Comparison of ENCODE assay signal across 15 cellular contexts in the genomic region with DNA sequence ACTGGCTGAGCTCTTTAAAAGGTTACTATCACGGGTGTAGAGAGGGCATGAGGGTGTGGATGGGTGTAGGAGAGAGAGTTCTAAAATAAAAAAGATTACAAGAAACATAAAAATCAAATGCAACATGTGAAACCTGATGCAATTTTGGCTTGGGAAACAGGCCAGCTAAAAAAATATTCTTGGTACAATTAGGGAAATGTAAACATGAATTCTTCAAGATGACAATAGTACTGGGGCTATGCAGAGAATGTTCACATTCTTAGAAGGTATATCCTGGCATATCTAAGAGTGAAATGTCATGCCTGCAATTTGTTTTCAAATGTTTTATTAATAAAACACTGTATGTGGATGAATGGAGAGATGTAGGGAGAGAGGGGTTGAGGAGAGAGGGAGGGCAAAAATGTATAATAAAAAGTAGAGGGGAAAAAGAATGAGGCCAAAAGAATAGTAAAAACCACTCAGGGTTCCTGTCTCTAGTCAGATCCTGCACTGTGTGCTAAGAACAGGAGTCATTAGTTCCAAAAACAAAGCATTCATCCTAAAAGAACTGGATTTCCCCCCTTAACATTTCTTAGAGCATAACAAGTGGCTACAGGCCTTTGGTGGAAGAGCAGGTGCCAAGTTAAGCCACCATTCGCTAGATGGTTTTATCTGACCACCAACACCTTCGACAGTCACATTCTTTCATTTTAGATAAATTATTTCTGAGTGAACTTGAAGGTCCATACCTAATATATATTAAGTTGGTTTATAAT.
DNase-seq lines count a peak whose midpoint lies in the region; ATAC-seq and TF ChIP-seq lines count a peak whose summit lies in the region.
"Had no signal": no experiment of that assay in that cellular context is flagged by ENCODE, and none has a peak within 500 bp of the region (broad histone marks: within the 10 kb centered on the region; RNA-seq: fewer than 3 reads in every experiment).

No MANE protein-coding gene starts in this region.

- H3K27me3 Mint-ChIP-seq in activated naive CD4-positive, alpha-beta T cell treated with anti-CD3 and anti-CD28 coated beads for 36 hours (ENCODE audit: low read depth), result no peaks in the 10 kb centered on the region
- H3K27me3 Mint-ChIP-seq in activated CD8-positive, alpha-beta T cell treated with anti-CD3 and anti-CD28 coated beads for 36 hours, result no peaks in the 10 kb centered on the region
- no peaks in the 10 kb centered on the region for H3K27me3 Mint-ChIP-seq in stimulated activated memory B cell treated with anti-CD40 and anti-IgM and Interleukin-4, amounts not matched to agents 10 μg/mL and 1 μg/mL and 100 μg/mL, for 72 hours

- H3K4me3 ChIP-seq in fibroblast of mammary gland (ENCODE audit: control insufficient read depth, low read depth, low read length), result no peak overlapping the region
- H3K4me3 ChIP-seq: ascending aorta, ovary had no signal

- ATAC-seq in activated CD8-positive, alpha-beta T cell treated with anti-CD3 and anti-CD28 coated beads for 36 hours, result peak; percentile 59
- ATAC-seq in stimulated activated memory B cell treated with anti-CD40 and anti-IgM and Interleukin-4, amounts not matched to agents 10 μg/mL and 1 μg/mL and 100 μg/mL, for 72 hours, result no peak
- no peak for ATAC-seq in GM19463 (IDR thresholded peaks at IDR 0.05; ENCODE audit: unreplicated experiment)

- H3K36me3 Mint-ChIP-seq in activated naive CD4-positive, alpha-beta T cell treated with anti-CD3 and anti-CD28 coated beads for 36 hours (ENCODE audit: low read depth), result peaks cover 28% of the 10 kb centered on the region
- peaks cover 62% of the 10 kb centered on the region for H3K36me3 Mint-ChIP-seq in activated CD8-positive, alpha-beta T cell treated with anti-CD3 and anti-CD28 coated beads for 36 hours (ENCODE audit: low read depth)
- H3K36me3 Mint-ChIP-seq in stimulated activated memory B cell treated with anti-CD40 and anti-IgM and Interleukin-4, amounts not matched to agents 10 μg/mL and 1 μg/mL and 100 μg/mL, for 72 hours, result peaks cover 19% of the 10 kb centered on the region

- H3K27ac Mint-ChIP-seq in activated naive CD4-positive, alpha-beta T cell treated with anti-CD3 and anti-CD28 coated beads for 36 hours, result peak overlapping the region; percentile 65
- peak overlapping the region; percentile 84 for H3K27ac Mint-ChIP-seq in activated CD8-positive, alpha-beta T cell treated with anti-CD3 and anti-CD28 coated beads for 36 hours
- H3K27ac Mint-ChIP-seq in stimulated activated memory B cell treated with anti-CD40 and anti-IgM and Interleukin-4, amounts not matched to agents 10 μg/mL and 1 μg/mL and 100 μg/mL, for 72 hours, result peak overlapping the region; percentile 50

- POLR2A ChIA-PET in activated CD8-positive, alpha-beta T cell treated with anti-CD3 and anti-CD28 coated beads for 36 hours (lab: Charles Lee), result no interaction called here

- H3K4me3 Mint-ChIP-seq in activated naive CD4-positive, alpha-beta T cell treated with anti-CD3 and anti-CD28 coated beads for 36 hours, result no peak overlapping the region
- no peak overlapping the region for H3K4me3 Mint-ChIP-seq in activated CD8-positive, alpha-beta T cell treated with anti-CD3 and anti-CD28 coated beads for 36 hours
- no peak overlapping the region for H3K4me3 Mint-ChIP-seq in stimulated activated memory B cell treated with anti-CD40 and anti-IgM and Interleukin-4, amounts not matched to agents 10 μg/mL and 1 μg/mL and 100 μg/mL, for 72 hours

- peaks cover 54% of the 10 kb centered on the region for H3K4me1 Mint-ChIP-seq in activated naive CD4-positive, alpha-beta T cell treated with anti-CD3 and anti-CD28 coated beads for 36 hours (ENCODE audit: low read depth)
- H3K4me1 Mint-ChIP-seq in activated CD8-positive, alpha-beta T cell treated with anti-CD3 and anti-CD28 coated beads for 36 hours (ENCODE audit: low read depth), result peaks cover 52% of the 10 kb centered on the region
- peaks cover 17% of the 10 kb centered on the region for H3K4me1 Mint-ChIP-seq in stimulated activated memory B cell treated with anti-CD40 and anti-IgM and Interleukin-4, amounts not matched to agents 10 μg/mL and 1 μg/mL and 100 μg/mL, for 72 hours

- no peak for DNase-seq in activated naive CD4-positive, alpha-beta T cell treated with anti-CD3 and anti-CD28 coated beads for 36 hours
- no peak for DNase-seq in activated naive CD4-positive, alpha-beta T cell treated with anti-CD3 and anti-CD28 coated beads, Interleukin-2, amount 50 U/mL, for 16 hours
- no peak for DNase-seq in activated CD8-positive, alpha-beta T cell treated with anti-CD3 and anti-CD28 coated beads for 36 hours
- DNase-seq in fibroblast of mammary gland (ENCODE audit: low read depth) (peak; percentile 18), NCI-H82 (lab: John Stamatoyannopoulos, UW) (no peak)
- DNase-seq in central memory CD4-positive, alpha-beta T cell, result no peak
- DNase-seq: DMS 273 treated with DMSO at 0.1 percent for 48 hours; GOT3; NCI-H2107; ovary; SHP77; stimulated activated CD4-positive, alpha-beta T cell treated with anti-CD3 and anti-CD28 coated beads, Interleukin-12 subunit alpha, Interleukin-12 subunit beta, amount 100 ng/mL, for 4 hours had no signal

- intact Hi-C loops in activated naive CD4-positive, alpha-beta T cell treated with anti-CD3 and anti-CD28 coated beads for 36 hours (cut with micrococcal nuclease), result no loop called here
- intact Hi-C loops in activated CD8-positive, alpha-beta T cell treated with anti-CD3 and anti-CD28 coated beads for 36 hours (cut with micrococcal nuclease), result loop anchor here (10.0 kb wide), 1 partner anchor 219 kb away; no protein-coding TSS in a partner anchor

- no peak for TF ChIP-seq CTCF in activated CD8-positive, alpha-beta T cell treated with anti-CD3 and anti-CD28 coated beads for 36 hours (IDR thresholded peaks at IDR 0.05)
- TF ChIP-seq CTCF in fibroblast of mammary gland (conservative IDR thresholded peaks at IDR 0.05; ENCODE audit: control insufficient read depth, insufficient read depth, low read depth, low read length), result no peak

- H3K9me3 Mint-ChIP-seq in activated naive CD4-positive, alpha-beta T cell treated with anti-CD3 and anti-CD28 coated beads for 36 hours, result no peaks in the 10 kb centered on the region
- H3K9me3 Mint-ChIP-seq in activated CD8-positive, alpha-beta T cell treated with anti-CD3 and anti-CD28 coated beads for 36 hours, result no peaks in the 10 kb centered on the region
- H3K9me3 Mint-ChIP-seq in stimulated activated memory B cell treated with anti-CD40 and anti-IgM and Interleukin-4, amounts not matched to agents 10 μg/mL and 1 μg/mL and 100 μg/mL, for 72 hours, result no peaks in the 10 kb centered on the region

- CTCF ChIA-PET in activated naive CD4-positive, alpha-beta T cell treated with anti-CD3 and anti-CD28 coated beads for 36 hours (lab: Charles Lee), result interaction anchor here (0.8 to 4.4 kb wide), 7 partner anchors 12 to 310 kb away, joined by 3 to 101 read pairs (median 7); no protein-coding TSS in a partner anchor
- CTCF ChIA-PET in activated CD8-positive, alpha-beta T cell treated with anti-CD3 and anti-CD28 coated beads for 36 hours (lab: Charles Lee), result interaction anchor here (0.8 to 4.5 kb wide), 5 partner anchors 22 to 194 kb away, joined by 3 to 77 read pairs (median 14); no protein-coding TSS in a partner anchor
